ENCODE assay signal across 11 cellular contexts in the genomic region with DNA sequence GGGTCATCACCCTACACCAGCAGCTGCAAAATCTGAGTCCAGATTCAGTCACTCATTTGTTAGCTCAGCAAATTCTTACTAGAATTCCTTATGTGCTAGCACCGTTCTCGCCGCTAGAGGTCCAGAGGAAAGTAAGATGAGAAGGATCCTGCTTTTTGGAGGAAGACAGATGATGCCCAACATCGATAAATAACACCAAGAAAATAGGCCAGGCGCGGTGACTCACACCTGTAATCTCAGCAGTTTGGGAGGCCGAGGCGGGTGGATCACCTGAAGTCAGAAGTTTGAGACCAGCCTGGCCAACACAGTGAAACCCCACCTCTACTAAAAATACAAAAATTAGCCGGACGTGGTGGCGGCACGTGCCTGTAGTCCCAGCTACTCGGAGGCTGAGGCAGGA. TPM values are rescaled to one million over a fixed set of nuclear protein-coding genes. Genes with fewer than 3 reads are reported as not detected.
A peak's percentile ranks its signal among the peaks of the same experiment; 100 is the strongest.
DNase-seq lines count a peak whose midpoint lies in the region; TF ChIP-seq lines count a peak whose summit lies in the region.
"Not testable (repeated sequence)": the region's sequence is repeated elsewhere in the genome, so short reads cannot be mapped to it uniquely, and the experiment has no call there.
"Had no signal": no experiment of that assay in that cellular context is flagged by ENCODE, and none has a peak within 500 bp of the region (broad histone marks: within the 10 kb centered on the region; RNA-seq: fewer than 3 reads in every experiment).

No MANE protein-coding gene starts in this region.

- not testable (repeated sequence) for H3K9me3 Mint-ChIP-seq in mesothelial cell of epicardium

- H3K27ac Mint-ChIP-seq in mesothelial cell of epicardium: not testable (repeated sequence)

- peaks cover 18% of the 10 kb centered on the region for H3K36me3 Mint-ChIP-seq in mesothelial cell of epicardium

- not testable (repeated sequence) for H3K4me1 ChIP-seq in cardiac muscle cell (ENCODE audit: low read depth)

- peaks cover 10% of the 10 kb centered on the region for H3K27me3 Mint-ChIP-seq in mesothelial cell of epicardium (ENCODE audit: low read depth)

- H3K36me3 ChIP-seq in cardiac muscle cell: not testable (repeated sequence)

- peaks cover 16% of the 10 kb centered on the region for H3K27me3 ChIP-seq in cardiac muscle cell

- H3K4me3 Mint-ChIP-seq in mesothelial cell of epicardium: not testable (repeated sequence)

- not testable (repeated sequence) for H3K4me3 ChIP-seq in WI38 (ENCODE audit: low read depth, low read length); choroid plexus epithelial cell (ENCODE audit: low read depth, low read length); cardiac muscle cell

- DNase-seq in DMS114 treated with DMSO at 0.1 percent for 48 hours (lab: John Stamatoyannopoulos, UW; ENCODE audit: unreplicated experiment) (peak; percentile 5), LHCN-M2 (ENCODE audit: low read depth) (peak; percentile 65), choroid plexus epithelial cell (ENCODE audit: low read depth) (peak; percentile 58), cardiac muscle cell (ENCODE audit: low read depth in 1 of 2, low spot score in 1 of 2) (peak in 1 of 2 donors; percentile 19), posterior vena cava (ENCODE audit: low spot score) (peak; percentile 38)
- DNase-seq in mesothelial cell of epicardium (ENCODE audit: low spot score in 2 of 2, unreplicated experiment in 2 of 2): not testable (repeated sequence)

- peak; percentile 35 for TF ChIP-seq CTCF in WI38 (IDR thresholded peaks at IDR 0.05; ENCODE audit: low read depth, low read length)
- peak; percentile 57 for TF ChIP-seq CTCF in choroid plexus epithelial cell (conservative IDR thresholded peaks at IDR 0.05; ENCODE audit: low read depth, low read length)
- TF ChIP-seq CTCF in cardiac muscle cell (IDR thresholded peaks at IDR 0.05; ENCODE audit: low read depth, low read length): peak; percentile 25
- TF ChIP-seq CTCF in mesothelial cell of epicardium (IDR thresholded peaks at IDR 0.05; ENCODE audit: unreplicated experiment): peak; percentile 15

- intact Hi-C loops in posterior vena cava (cut with DNase I): not testable (repeated sequence)

- H3K4me1 Mint-ChIP-seq in mesothelial cell of epicardium: not testable (repeated sequence)

- not testable (repeated sequence) for H3K27ac ChIP-seq in cardiac muscle cell

- H3K9me3 ChIP-seq in cardiac muscle cell (ENCODE audit: low read depth): not testable (repeated sequence)

RNA-seq across cellular contexts. Expression of gene CHAD, which starts 4.1 kb away (rescaled TPM):
- total RNA-seq in LHCN-M2 (2014; rRNA removed) (not detected in 2 replicates), cardiac muscle cell (0.11 TPM in 1 of 2 replicates, not detected in the other), mesothelial cell of epicardium (not detected in 3 replicates), posterior vena cava (under 1 TPM in 1 of 2 donors, not detected in 1; 0.46 TPM)
- polyA plus RNA-seq in LHCN-M2 (2012): 0.21 TPM
- polyA plus RNA-seq in cardiac muscle cell: 2.5 and 3.9 TPM in 2 replicates
- total RNA-seq: activated CD4-positive, alpha-beta T cell treated with anti-CD3 and anti-CD28 coated beads, Interleukin-2, amount 10 ng/mL, durations not matched to agents 7 days and 5 days; activated CD8-positive, alpha-beta memory T cell treated with anti-CD3 and anti-CD28 coated beads, Interleukin-2, amount 10 ng/mL, durations not matched to agents 7 days and 5 days; subcutaneous adipose tissue; uterus had no signal

RNA-seq across cellular contexts. Expression of gene RSAD1, which starts 5.9 kb away (rescaled TPM):
- total RNA-seq in LHCN-M2 (2014; rRNA removed): 17.8 and 23.2 TPM in 2 replicates
- 13.1 TPM for polyA plus RNA-seq in LHCN-M2 (2012)
- 24.1 and 35.8 TPM in 2 replicates for total RNA-seq in cardiac muscle cell
- polyA plus RNA-seq in cardiac muscle cell: 39.7 and 55.4 TPM in 2 replicates
- 40.1 to 40.8 TPM (median 40.7 TPM) in 3 replicates for total RNA-seq in mesothelial cell of epicardium
- total RNA-seq in posterior vena cava: 10 to 100 TPM; 24.9 to 25.4 TPM

RNA-seq across cellular contexts. Expression of gene MYCBPAP, which starts 35.5 kb away (rescaled TPM):
- total RNA-seq in LHCN-M2 (2014; rRNA removed) (0.34 and 0.83 TPM in 2 replicates), cardiac muscle cell (1.2 and 3.2 TPM in 2 replicates), mesothelial cell of epicardium (5.1 to 6.5 TPM (median 6.1 TPM) in 3 replicates), posterior vena cava (under 1 TPM; 0.29 to 0.69 TPM)
- 0.49 TPM for polyA plus RNA-seq in LHCN-M2 (2012)
- 1.2 and 2.5 TPM in 2 replicates for polyA plus RNA-seq in cardiac muscle cell

RNA-seq across cellular contexts. Expression of gene ACSF2, which starts 46.8 kb away (rescaled TPM):
- total RNA-seq in LHCN-M2 (2014; rRNA removed) (16.6 and 17.0 TPM in 2 replicates), cardiac muscle cell (116 and 177 TPM in 2 replicates), mesothelial cell of epicardium (107 to 113 TPM (median 112 TPM) in 3 replicates), posterior vena cava (10 to 100 TPM; 13.9 to 14.9 TPM)
- polyA plus RNA-seq in LHCN-M2 (2012): 25.9 TPM
- polyA plus RNA-seq in cardiac muscle cell: 73.3 and 96.6 TPM in 2 replicates

RNA-seq across cellular contexts. Expression of gene EPN3, which starts 59.8 kb away (rescaled TPM):
- 0.11 TPM in 1 of 2 replicates, not detected in the other for total RNA-seq in LHCN-M2 (2014; rRNA removed)
- polyA plus RNA-seq in LHCN-M2 (2012): 0.04 TPM
- total RNA-seq in cardiac muscle cell: 2.0 and 3.1 TPM in 2 replicates
- polyA plus RNA-seq in cardiac muscle cell: 1.9 and 3.5 TPM in 2 replicates
- total RNA-seq in mesothelial cell of epicardium: 14.2 to 15.1 TPM (median 14.7 TPM) in 3 replicates
- not detected for total RNA-seq in posterior vena cava
- total RNA-seq: activated CD4-positive, alpha-beta T cell treated with anti-CD3 and anti-CD28 coated beads, Interleukin-2, amount 10 ng/mL, durations not matched to agents 7 days and 5 days; activated CD8-positive, alpha-beta memory T cell treated with anti-CD3 and anti-CD28 coated beads, Interleukin-2, amount 10 ng/mL, durations not matched to agents 7 days and 5 days; subcutaneous adipose tissue had no signal
